In the genomic region with DNA sequence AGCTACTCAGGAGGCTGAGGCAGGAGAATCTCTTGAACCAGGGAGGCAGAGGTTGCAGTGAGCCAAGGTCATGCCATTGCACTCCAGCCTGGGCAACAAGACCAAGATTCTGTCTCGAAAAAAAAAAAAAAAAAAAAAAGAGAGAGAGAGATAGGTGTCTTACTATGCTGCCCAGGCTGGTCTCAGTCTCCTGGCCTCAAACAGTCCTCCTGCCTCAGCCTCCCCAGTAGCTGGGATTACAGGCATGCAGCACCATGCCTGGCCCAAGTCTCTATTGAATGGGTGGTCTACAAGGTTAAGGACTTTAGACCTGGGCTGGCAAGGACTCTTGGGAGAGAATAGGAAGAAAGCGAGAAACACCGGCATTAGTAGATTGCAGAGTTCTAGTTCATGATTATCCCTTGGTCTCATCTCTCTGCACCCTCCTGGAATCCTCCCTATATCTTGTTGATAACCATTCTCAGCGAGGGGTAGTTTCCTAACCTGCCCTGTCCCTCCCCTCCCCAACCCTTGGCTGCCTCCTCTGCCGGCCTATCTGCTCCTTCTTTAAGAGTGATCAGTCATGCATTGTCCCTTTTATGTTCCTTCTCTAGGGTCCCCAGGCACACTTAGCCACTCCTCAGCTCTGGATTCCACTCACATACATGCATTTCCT, we compare ENCODE assay signal across 19 cellular contexts.
A peak's percentile ranks its signal among the peaks of the same experiment; 100 is the strongest.
DNase-seq lines count a peak whose midpoint lies in the region; ATAC-seq, FAIRE-seq and TF ChIP-seq lines count a peak whose summit lies in the region.
"Had no signal": no experiment of that assay in that cellular context is flagged by ENCODE, and none has a peak within 500 bp of the region (broad histone marks: within the 10 kb centered on the region; RNA-seq: fewer than 3 reads in every experiment).

No MANE protein-coding gene starts in this region.

- H3K9ac ChIP-seq in IMR-90 (ENCODE audit: low read depth, low read length) (no peak overlapping the region), K562 (ENCODE audit: insufficient read depth in 1 of 2, low read depth in 2 of 2, low read length in 2 of 2) (no peak overlapping the region)
- H3K9ac ChIP-seq: BLaER1 had no signal

- peak overlapping the region; percentile 56 for H2AK5ac ChIP-seq in IMR-90 (ENCODE audit: low read depth, low read length)

- in situ Hi-C loops in IMR-90 (cut with MboI; ENCODE audit: low sequenced_read_pairs) (no loop called here), K562 (cut with MboI) (no loop called here)

- no peaks in the 10 kb centered on the region for H3K27me3 ChIP-seq in IMR-90 (ENCODE audit: control insufficient read depth, insufficient read depth, low read length)
- H3K27me3 ChIP-seq in K562 (ENCODE audit: control insufficient read depth in 2 of 2, insufficient read depth in 2 of 2, low read length in 2 of 2) = no peaks in the 10 kb centered on the region
- H3K27me3 ChIP-seq: BLaER1 had no signal

- H3K27ac Mint-ChIP-seq in mesothelial cell of epicardium = peak overlapping the region; percentile 68
- peak overlapping the region; percentile 96 for H3K27ac Mint-ChIP-seq in osteocyte (ENCODE audit: unreplicated experiment)
- H3K27ac Mint-ChIP-seq in stimulated activated effector memory CD8-positive, alpha-beta T cell treated with anti-CD3 and anti-CD28 coated beads, Interleukin-12 subunit alpha, Interleukin-12 subunit beta, amount 100 ng/mL, for 72 hours = no peak overlapping the region

- H3K9me1 ChIP-seq in IMR-90 (ENCODE audit: insufficient read depth, low read length) = 0 out of 2 replicates have a peak, but pooled peaks cover 3% of the 10 kb centered on the region
- H3K9me1 ChIP-seq in K562 (ENCODE audit: control insufficient read depth, insufficient read depth, low read length) = no peaks in the 10 kb centered on the region

- H3K4me1 Mint-ChIP-seq in mesothelial cell of epicardium (peaks cover 61% of the 10 kb centered on the region), osteocyte (ENCODE audit: unreplicated experiment) (peaks cover 70% of the 10 kb centered on the region)
- H3K4me1 Mint-ChIP-seq in stimulated activated effector memory CD8-positive, alpha-beta T cell treated with anti-CD3 and anti-CD28 coated beads, Interleukin-12 subunit alpha, Interleukin-12 subunit beta, amount 100 ng/mL, for 72 hours = no peaks in the 10 kb centered on the region
- H3K4me1 Mint-ChIP-seq: CD4-positive, alpha-beta memory T cell had no signal

- peak overlapping the region; percentile 20 for H2BK20ac ChIP-seq in IMR-90 (ENCODE audit: low read depth, low read length)

- H4K91ac ChIP-seq in IMR-90 (ENCODE audit: insufficient read depth, low read depth, low read length) = no peak overlapping the region

- H3K27me3 Mint-ChIP-seq in mesothelial cell of epicardium (ENCODE audit: low read depth) (no peaks in the 10 kb centered on the region), osteocyte (ENCODE audit: unreplicated experiment) (no peaks in the 10 kb centered on the region)

- CTCF ChIA-PET in IMR-90 (lab: Yijun Ruan, JAX) (interaction anchor here (0.6 kb wide), 1 partner anchor 128 kb away, joined by 4 read pairs; no protein-coding TSS in a partner anchor), K562 (lab: Yijun Ruan, JAX; ENCODE audit: low intra/inter-chr PET ratio) (no interaction called here)

- H2AFZ ChIP-seq in IMR-90 (replicated peaks; ENCODE audit: low read length, poor library complexity) (peak overlapping the region; percentile 34), K562 (ENCODE audit: low read depth, low read length) (no peak overlapping the region)

- no peak overlapping the region for H3K56ac ChIP-seq in IMR-90 (ENCODE audit: extremely low read depth, insufficient read depth, low read length)

- H3K27ac ChIP-seq in IMR-90 (ENCODE audit: insufficient read depth, low read length) = no peak overlapping the region
- no peak overlapping the region for H3K27ac ChIP-seq in K562 (ENCODE audit: extremely low read depth, low read depth, low read length)
- H3K27ac ChIP-seq: BLaER1 had no signal

- H3K4me2 ChIP-seq in IMR-90 (ENCODE audit: low read depth, low read length) (no peak overlapping the region), K562 (ENCODE audit: insufficient read depth, low read length) (no peak overlapping the region)
- H3K4me2 ChIP-seq: BLaER1 had no signal

- dilution Hi-C loops in IMR-90 (cut with HindIII; ENCODE audit: low sequenced_read_pairs, unreplicated experiment) = no loop called here

- H3K14ac ChIP-seq in IMR-90 (replicated peaks; ENCODE audit: low read depth, low read length) = no peak overlapping the region

- POLR2A ChIA-PET in IMR-90 (lab: Charles Lee; ENCODE audit: unreplicated experiment) (no interaction called here), K562 (lab: Yijun Ruan, JAX) (interaction anchor here (0.6 to 2.1 kb wide), 2 partner anchors 11 to 12 kb away, joined by 3 to 5 read pairs; no protein-coding TSS in a partner anchor)

- ATAC-seq in IMR-90 (ENCODE audit: low read depth) (no peak), K562 (no peak), omental fat pad (ENCODE audit: low FRiP score) (no peak)
- no peak for ATAC-seq in stimulated activated effector memory CD8-positive, alpha-beta T cell treated with anti-CD3 and anti-CD28 coated beads, Interleukin-12 subunit alpha, Interleukin-12 subunit beta, amount 100 ng/mL, for 72 hours

- H3K9me3 Mint-ChIP-seq in mesothelial cell of epicardium (no peaks in the 10 kb centered on the region), osteocyte (ENCODE audit: unreplicated experiment) (no peaks in the 10 kb centered on the region)
- no peaks in the 10 kb centered on the region for H3K9me3 Mint-ChIP-seq in stimulated activated effector memory CD8-positive, alpha-beta T cell treated with anti-CD3 and anti-CD28 coated beads, Interleukin-12 subunit alpha, Interleukin-12 subunit beta, amount 100 ng/mL, for 72 hours

- no peaks in the 10 kb centered on the region for H3K79me1 ChIP-seq in IMR-90 (ENCODE audit: low read depth in 1 of 2, low read length in 2 of 2)

- no peak overlapping the region for H4K8ac ChIP-seq in IMR-90 (ENCODE audit: low read depth in 2 of 2, low read length in 2 of 2)

- H3K4me3 ChIP-seq in IMR-90 (ENCODE audit: insufficient read depth, low read depth, low read length) = no peak overlapping the region
- no peak overlapping the region for H3K4me3 ChIP-seq in K562
- H3K4me3 ChIP-seq: BLaER1, HAP-1 had no signal

- BruUV-seq in IMR-90 (replicated peaks; lab: Mats Ljungman, UMichigan) = no TSS peak
- no TSS peak for BruUV-seq in K562 (replicated peaks; lab: Mats Ljungman, UMichigan)

- no peaks in the 10 kb centered on the region for H3K79me2 ChIP-seq in K562 (ENCODE audit: control insufficient read depth, insufficient read depth, low read length)

- intact Hi-C loops in IMR-90 (cut with micrococcal nuclease) (loop anchor here (2.0 to 5.0 kb wide), 3 partner anchors 96 to 412 kb away; no protein-coding TSS in a partner anchor), K562 (cut with micrococcal nuclease) (no loop called here)

- no peak overlapping the region for H2BK15ac ChIP-seq in IMR-90 (ENCODE audit: low read depth, low read length)

- WGBS in IMR-90 (ENCODE audit: extremely low coverage in 2 of 2, insufficient read length in 1 of 2), 2 experiments = 100% methylated on average over 2 of the region's 5 CpGs; no CpG with 5 or more reads in 1 of the 2 experiments
- 43% methylated on average over 4 of the region's 5 CpGs for WGBS in K562 (ENCODE audit: insufficient coverage, low coverage, missing lambda C conversion rate)

- peak overlapping the region; percentile 3; the same call in 1 of the 2 replicates for H2BK120ac ChIP-seq in IMR-90 (ENCODE audit: low read depth, low read length)

- H4K5ac ChIP-seq in IMR-90 (ENCODE audit: low read depth, low read length) = no peak overlapping the region

- DNase-seq in IMR-90 = no peak
- DNase-seq in K562 (ENCODE audit: extremely low read depth in 1 of 4, low spot score in 3 of 4) = no peak
- DNase-seq in mesothelial cell of epicardium (ENCODE audit: low spot score in 2 of 2, unreplicated experiment in 2 of 2) = no peak
- DNase-seq in osteocyte (ENCODE audit: extremely low spot score, unreplicated experiment) = no peak
- DNase-seq in stimulated activated effector memory CD8-positive, alpha-beta T cell treated with anti-CD3 and anti-CD28 coated beads, Interleukin-12 subunit alpha, Interleukin-12 subunit beta, amount 100 ng/mL, for 72 hours (ENCODE audit: low spot score in 2 of 2) = no peak
- DNase-seq in NCI-H1436 (lab: John Stamatoyannopoulos, UW) = no peak
- no peak for DNase-seq in omental fat pad (ENCODE audit: low spot score)
- DNase-seq in SHP77 treated with DMSO at 0.1 percent for 48 hours (lab: John Stamatoyannopoulos, UW) = no peak
- DNase-seq: 8988T; Calu3; CD4-positive, alpha-beta memory T cell; DMS53; DND-41; EL had no signal

- TF ChIP-seq RAD21 in IMR-90 (IDR thresholded peaks at IDR 0.05; ENCODE audit: low read length) (no peak), K562 (CRISPR knock-in tag; conservative IDR thresholded peaks at IDR 0.05 in 1 of 2, IDR thresholded peaks at IDR 0.05 in 1 of 2) (no peak)

- H3K4me3 Mint-ChIP-seq in mesothelial cell of epicardium (no peak overlapping the region), osteocyte (ENCODE audit: unreplicated experiment) (no peak overlapping the region)
- no peak overlapping the region for H3K4me3 Mint-ChIP-seq in stimulated activated effector memory CD8-positive, alpha-beta T cell treated with anti-CD3 and anti-CD28 coated beads, Interleukin-12 subunit alpha, Interleukin-12 subunit beta, amount 100 ng/mL, for 72 hours
- H3K4me3 Mint-ChIP-seq: CD14-positive monocyte; CD4-positive, alpha-beta memory T cell had no signal

- H3K4me1 ChIP-seq in IMR-90 (ENCODE audit: control insufficient read depth, insufficient read depth, low read length) (peaks cover 14% of the 10 kb centered on the region), K562 (replicated peaks in 1 of 2; ENCODE audit: control insufficient read depth in 2 of 2, insufficient read depth in 2 of 2, low read length in 2 of 2) (peaks cover 30 to 31% of the 10 kb centered on the region in 2 experiments)

- peaks cover 3% of the 10 kb centered on the region for H3K9me3 ChIP-seq in IMR-90 (ENCODE audit: control insufficient read depth, insufficient read depth, low read length)
- no peaks in the 10 kb centered on the region; the same call in 1 of the 2 replicates for H3K9me3 ChIP-seq in K562 (replicated peaks; ENCODE audit: control insufficient read depth, insufficient read depth, low read depth, low read length)
- H3K9me3 ChIP-seq: HAP-1 had no signal

- no peak for TF ChIP-seq POLR2A in IMR-90 (IDR thresholded peaks at IDR 0.05; ENCODE audit: low read depth, low read length)
- TF ChIP-seq POLR2A in K562 (conservative IDR thresholded peaks at IDR 0.05) = no peak

- H2AK9ac ChIP-seq in IMR-90 (replicated peaks; ENCODE audit: low read depth, low read length, poor library complexity) = no peak overlapping the region

- H3K18ac ChIP-seq in IMR-90 (ENCODE audit: low read depth, low read length) = no peak overlapping the region

- H2BK5ac ChIP-seq in IMR-90 (ENCODE audit: low read depth, low read length, poor library complexity, severe bottlenecking) = no peak overlapping the region

- TF ChIP-seq CTCF in IMR-90 (conservative IDR thresholded peaks at IDR 0.05; ENCODE audit: low read depth, low read length) = no peak
- TF ChIP-seq CTCF in K562 (IDR thresholded peaks at IDR 0.05 in 2 of 3, conservative IDR thresholded peaks at IDR 0.05 in 1 of 3; ENCODE audit: insufficient read depth in 2 of 3, low read depth in 1 of 3, low read length in 3 of 3) = no peak
- no peak for TF ChIP-seq CTCF in mesothelial cell of epicardium (IDR thresholded peaks at IDR 0.05; ENCODE audit: unreplicated experiment)
- no peak for TF ChIP-seq CTCF in osteocyte (IDR thresholded peaks at IDR 0.05)
- no peak for TF ChIP-seq CTCF in omental fat pad (IDR thresholded peaks at IDR 0.05)

- TF ChIP-seq EP300 in K562 (IDR thresholded peaks at IDR 0.05; ENCODE audit: low read length) = no peak

- no peaks in the 10 kb centered on the region for H4K20me1 ChIP-seq in IMR-90 (ENCODE audit: insufficient read depth, low read length)
- H4K20me1 ChIP-seq in K562 (replicated peaks; ENCODE audit: control insufficient read depth, insufficient read depth, low read length) = no peaks in the 10 kb centered on the region
- H4K20me1 ChIP-seq: BLaER1 had no signal

- H3K4ac ChIP-seq in IMR-90 (ENCODE audit: low read depth, low read length) = no peak overlapping the region; the same call in 1 of the 2 replicates

- FAIRE-seq in K562 (lab: Jason Lieb, UNC) = no peak
- FAIRE-seq: GM12891, HepG2 had no signal

- H3K36me3 ChIP-seq in IMR-90 (ENCODE audit: control insufficient read depth, insufficient read depth, low read length) (no peaks in the 10 kb centered on the region), K562 (ENCODE audit: control insufficient read depth, insufficient read depth, low read length) (no peaks in the 10 kb centered on the region)
- H3K36me3 ChIP-seq: BLaER1, HAP-1 had no signal

- H3K23ac ChIP-seq in IMR-90 (ENCODE audit: low read depth, low read length) = no peak overlapping the region

- H3K36me3 Mint-ChIP-seq in mesothelial cell of epicardium (no peaks in the 10 kb centered on the region), osteocyte (ENCODE audit: unreplicated experiment) (peaks cover 3% of the 10 kb centered on the region)
- H3K36me3 Mint-ChIP-seq in stimulated activated effector memory CD8-positive, alpha-beta T cell treated with anti-CD3 and anti-CD28 coated beads, Interleukin-12 subunit alpha, Interleukin-12 subunit beta, amount 100 ng/mL, for 72 hours = no peaks in the 10 kb centered on the region
- H3K36me3 Mint-ChIP-seq: CD14-positive monocyte; CD4-positive, alpha-beta memory T cell had no signal
